Comparison of ENCODE assay signal across 1 cellular context in the genomic region with DNA sequence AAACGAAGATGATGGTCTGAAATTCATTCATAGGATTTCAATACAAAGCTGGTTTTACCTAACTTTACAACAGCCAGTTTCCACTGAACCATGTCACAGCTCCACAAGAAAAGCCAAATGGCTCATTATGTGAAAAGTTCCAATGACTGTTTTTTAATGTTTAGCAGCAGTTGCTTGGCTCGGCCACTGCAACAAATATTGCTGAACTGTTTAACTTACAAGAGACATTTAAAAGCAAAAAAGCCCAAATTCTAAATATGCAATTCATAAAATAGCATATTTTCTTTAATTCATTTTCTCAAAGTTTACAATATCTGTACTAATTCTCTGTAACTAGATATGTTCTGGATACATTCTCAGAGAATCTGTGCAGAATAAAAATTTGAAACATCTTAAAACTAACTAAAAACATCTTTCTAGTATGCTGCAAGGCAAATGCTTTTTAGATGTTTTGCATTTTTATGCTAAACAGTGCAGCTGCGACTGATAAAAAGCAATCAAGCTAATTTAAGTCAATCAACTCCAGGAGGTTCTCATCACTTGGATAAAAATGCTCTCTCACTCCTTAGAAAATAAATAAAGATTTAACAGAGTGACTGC.
TF ChIP-seq lines count a peak whose summit lies in the region.

No MANE protein-coding gene starts in this region.

TF ChIP-seq in GM23338, 12 proteins besides CTCF, POLR2A, EP300 and RAD21 (continued from another document):
- TF ChIP-seq, protein P1, sequence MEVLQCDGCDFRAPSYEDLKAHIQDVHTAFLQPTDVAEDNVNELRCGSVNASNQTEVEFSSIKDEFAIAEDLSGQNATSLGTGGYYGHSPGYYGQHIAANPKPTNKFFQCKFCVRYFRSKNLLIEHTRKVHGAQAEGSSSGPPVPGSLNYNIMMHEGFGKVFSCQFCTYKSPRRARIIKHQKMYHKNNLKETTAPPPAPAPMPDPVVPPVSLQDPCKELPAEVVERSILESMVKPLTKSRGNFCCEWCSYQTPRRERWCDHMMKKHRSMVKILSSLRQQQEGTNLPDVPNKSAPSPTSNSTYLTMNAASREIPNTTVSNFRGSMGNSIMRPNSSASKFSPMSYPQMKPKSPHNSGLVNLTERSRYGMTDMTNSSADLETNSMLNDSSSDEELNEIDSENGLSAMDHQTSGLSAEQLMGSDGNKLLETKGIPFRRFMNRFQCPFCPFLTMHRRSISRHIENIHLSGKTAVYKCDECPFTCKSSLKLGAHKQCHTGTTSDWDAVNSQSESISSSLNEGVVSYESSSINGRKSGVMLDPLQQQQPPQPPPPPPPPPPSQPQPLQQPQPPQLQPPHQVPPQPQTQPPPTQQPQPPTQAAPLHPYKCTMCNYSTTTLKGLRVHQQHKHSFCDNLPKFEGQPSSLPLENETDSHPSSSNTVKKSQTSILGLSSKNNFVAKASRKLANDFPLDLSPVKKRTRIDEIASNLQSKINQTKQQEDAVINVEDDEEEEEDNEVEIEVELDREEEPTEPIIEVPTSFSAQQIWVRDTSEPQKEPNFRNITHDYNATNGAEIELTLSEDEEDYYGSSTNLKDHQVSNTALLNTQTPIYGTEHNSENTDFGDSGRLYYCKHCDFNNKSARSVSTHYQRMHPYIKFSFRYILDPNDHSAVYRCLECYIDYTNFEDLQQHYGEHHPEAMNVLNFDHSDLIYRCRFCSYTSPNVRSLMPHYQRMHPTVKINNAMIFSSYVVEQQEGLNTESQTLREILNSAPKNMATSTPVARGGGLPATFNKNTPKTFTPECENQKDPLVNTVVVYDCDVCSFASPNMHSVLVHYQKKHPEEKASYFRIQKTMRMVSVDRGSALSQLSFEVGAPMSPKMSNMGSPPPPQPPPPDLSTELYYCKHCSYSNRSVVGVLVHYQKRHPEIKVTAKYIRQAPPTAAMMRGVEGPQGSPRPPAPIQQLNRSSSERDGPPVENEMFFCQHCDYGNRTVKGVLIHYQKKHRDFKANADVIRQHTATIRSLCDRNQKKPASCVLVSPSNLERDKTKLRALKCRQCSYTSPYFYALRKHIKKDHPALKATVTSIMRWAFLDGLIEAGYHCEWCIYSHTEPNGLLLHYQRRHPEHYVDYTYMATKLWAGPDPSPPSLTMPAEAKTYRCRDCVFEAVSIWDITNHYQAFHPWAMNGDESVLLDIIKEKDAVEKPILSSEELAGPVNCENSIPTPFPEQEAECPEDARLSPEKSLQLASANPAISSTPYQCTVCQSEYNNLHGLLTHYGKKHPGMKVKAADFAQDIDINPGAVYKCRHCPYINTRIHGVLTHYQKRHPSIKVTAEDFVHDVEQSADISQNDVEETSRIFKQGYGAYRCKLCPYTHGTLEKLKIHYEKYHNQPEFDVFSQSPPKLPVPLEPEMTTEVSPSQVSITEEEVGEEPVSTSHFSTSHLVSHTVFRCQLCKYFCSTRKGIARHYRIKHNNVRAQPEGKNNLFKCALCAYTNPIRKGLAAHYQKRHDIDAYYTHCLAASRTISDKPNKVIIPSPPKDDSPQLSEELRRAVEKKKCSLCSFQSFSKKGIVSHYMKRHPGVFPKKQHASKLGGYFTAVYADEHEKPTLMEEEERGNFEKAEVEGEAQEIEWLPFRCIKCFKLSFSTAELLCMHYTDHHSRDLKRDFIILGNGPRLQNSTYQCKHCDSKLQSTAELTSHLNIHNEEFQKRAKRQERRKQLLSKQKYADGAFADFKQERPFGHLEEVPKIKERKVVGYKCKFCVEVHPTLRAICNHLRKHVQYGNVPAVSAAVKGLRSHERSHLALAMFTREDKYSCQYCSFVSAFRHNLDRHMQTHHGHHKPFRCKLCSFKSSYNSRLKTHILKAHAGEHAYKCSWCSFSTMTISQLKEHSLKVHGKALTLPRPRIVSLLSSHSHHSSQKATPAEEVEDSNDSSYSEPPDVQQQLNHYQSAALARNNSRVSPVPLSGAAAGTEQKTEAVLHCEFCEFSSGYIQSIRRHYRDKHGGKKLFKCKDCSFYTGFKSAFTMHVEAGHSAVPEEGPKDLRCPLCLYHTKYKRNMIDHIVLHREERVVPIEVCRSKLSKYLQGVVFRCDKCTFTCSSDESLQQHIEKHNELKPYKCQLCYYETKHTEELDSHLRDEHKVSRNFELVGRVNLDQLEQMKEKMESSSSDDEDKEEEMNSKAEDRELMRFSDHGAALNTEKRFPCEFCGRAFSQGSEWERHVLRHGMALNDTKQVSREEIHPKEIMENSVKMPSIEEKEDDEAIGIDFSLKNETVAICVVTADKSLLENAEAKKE (CRISPR knock-in tag; IDR thresholded peaks at IDR 0.05), result no peak
- TF ChIP-seq POLR2AphosphoS5 (IDR thresholded peaks at IDR 0.05; ENCODE audit: low read depth) (no peak), JUNB (IDR thresholded peaks at IDR 0.05; ENCODE audit: unreplicated experiment) (no peak)
